Comparison of ENCODE assay signal across 19 cellular contexts in genomic region chr14:41289025-41289424, GRCh38.
DNase-seq lines count a peak whose midpoint lies in the region; ATAC-seq, FAIRE-seq and TF ChIP-seq lines count a peak whose summit lies in the region.
"Had no signal": no experiment of that assay in that cellular context is flagged by ENCODE, and none has a peak within 500 bp of the region (broad histone marks: within the 10 kb centered on the region; RNA-seq: fewer than 3 reads in every experiment).

No MANE protein-coding gene starts in this region.

- H3K9me1 ChIP-seq in K562 (ENCODE audit: control insufficient read depth, insufficient read depth, low read length): no peaks in the 10 kb centered on the region

- TF ChIP-seq RAD21 in A549 (conservative IDR thresholded peaks at IDR 0.05 in 1 of 2, IDR thresholded peaks at IDR 0.05 in 1 of 2) (no peak), K562 (CRISPR knock-in tag; conservative IDR thresholded peaks at IDR 0.05 in 1 of 2, IDR thresholded peaks at IDR 0.05 in 1 of 2) (no peak)

- no peak overlapping the region for H2AFZ ChIP-seq in GM23338
- no peak overlapping the region for H2AFZ ChIP-seq in K562 (ENCODE audit: low read depth, low read length)

- ATAC-seq in A549 (no peak), GM23338 (no peak), K562 (no peak), GM18858 (IDR thresholded peaks at IDR 0.05; ENCODE audit: unreplicated experiment) (no peak)
- ATAC-seq in activated T-helper 17 cell treated with anti-CD3 and anti-CD28 coated beads, Interleukin-2, amount 50 U/mL, for 72 hours (replicated peaks): no peak
- ATAC-seq: GM12878, HCT116 had no signal

- no peak for TF ChIP-seq EP300 in A549 (IDR thresholded peaks at IDR 0.05)
- no peak for TF ChIP-seq EP300 in K562 (IDR thresholded peaks at IDR 0.05; ENCODE audit: low read length)

- peaks cover 11% of the 10 kb centered on the region for H3K9me3 Mint-ChIP-seq in GM23338
- H3K9me3 Mint-ChIP-seq in activated T-helper 17 cell treated with anti-CD3 and anti-CD28 coated beads, Interleukin-2, amount 50 U/mL, for 72 hours: peaks cover 5% of the 10 kb centered on the region

- H4K20me1 ChIP-seq in GM23338 (replicated peaks; ENCODE audit: insufficient read depth): no peaks in the 10 kb centered on the region
- H4K20me1 ChIP-seq in K562 (replicated peaks; ENCODE audit: control insufficient read depth, insufficient read depth, low read length): no peaks in the 10 kb centered on the region

- H3K4me2 ChIP-seq in A549 (no peak overlapping the region), GM23338 (no peak overlapping the region), K562 (ENCODE audit: insufficient read depth, low read length) (no peak overlapping the region)

- no peak for TF ChIP-seq CTCF in A549 (IDR thresholded peaks at IDR 0.05)
- TF ChIP-seq CTCF in GM23338 (conservative IDR thresholded peaks at IDR 0.05; ENCODE audit: low read depth in 2 of 2): peak in 1 of 2 experiments; percentile 30; a peak in 2 of 4 replicates
- TF ChIP-seq CTCF in K562 (IDR thresholded peaks at IDR 0.05 in 2 of 3, conservative IDR thresholded peaks at IDR 0.05 in 1 of 3; ENCODE audit: insufficient read depth in 2 of 3, low read depth in 1 of 3, low read length in 3 of 3): no peak

- intact Hi-C loops in K562 (cut with micrococcal nuclease): no loop called here

- H3K27me3 ChIP-seq in GM23338 (ENCODE audit: insufficient read depth) (no peaks in the 10 kb centered on the region), K562 (ENCODE audit: control insufficient read depth in 2 of 2, insufficient read depth in 2 of 2, low read length in 2 of 2) (no peaks in the 10 kb centered on the region)

- FAIRE-seq in A549 (lab: Jason Lieb, UNC) (no peak), K562 (lab: Jason Lieb, UNC) (no peak)
- FAIRE-seq: GM12878, GM18507, H1 had no signal

- H3K36me3 ChIP-seq in GM23338 (ENCODE audit: insufficient read depth): no peaks in the 10 kb centered on the region
- no peaks in the 10 kb centered on the region for H3K36me3 ChIP-seq in K562 (ENCODE audit: control insufficient read depth, insufficient read depth, low read length)

- no peaks in the 10 kb centered on the region for H3F3A ChIP-seq in GM23338 (replicated peaks; ENCODE audit: low read depth)

- H3K27me3 Mint-ChIP-seq in GM23338 (ENCODE audit: insufficient read depth, low read depth, poor library complexity): no peaks in the 10 kb centered on the region
- no peaks in the 10 kb centered on the region for H3K27me3 Mint-ChIP-seq in activated T-helper 17 cell treated with anti-CD3 and anti-CD28 coated beads, Interleukin-2, amount 50 U/mL, for 72 hours
- H3K27me3 Mint-ChIP-seq: CD4-positive, alpha-beta memory T cell had no signal

- in situ Hi-C loops in K562 (cut with MboI): no loop called here

- H3K4me3 ChIP-seq in A549 (no peak overlapping the region), GM23338 (no peak overlapping the region), K562 (no peak overlapping the region)
- H3K4me3 ChIP-seq: GM12878 had no signal

- H3K36me3 Mint-ChIP-seq in GM23338 (ENCODE audit: low read depth): no peaks in the 10 kb centered on the region; the same call in 2 of the 3 replicates
- no peaks in the 10 kb centered on the region for H3K36me3 Mint-ChIP-seq in activated T-helper 17 cell treated with anti-CD3 and anti-CD28 coated beads, Interleukin-2, amount 50 U/mL, for 72 hours (ENCODE audit: low read depth)
- H3K36me3 Mint-ChIP-seq: CD4-positive, alpha-beta memory T cell had no signal

- no peaks in the 10 kb centered on the region for H3K9me3 ChIP-seq in A549
- no peaks in the 10 kb centered on the region for H3K9me3 ChIP-seq in K562 (replicated peaks; ENCODE audit: control insufficient read depth, insufficient read depth, low read depth, low read length)

- POLR2A ChIA-PET in A549 (lab: Yijun Ruan, JAX): no interaction called here
- POLR2A ChIA-PET in K562 (lab: Yijun Ruan, JAX): interaction anchor here (0.8 kb wide), 1 partner anchor 51 kb away, joined by 3 read pairs; no protein-coding TSS in a partner anchor

- peaks cover 8% of the 10 kb centered on the region; the same call in 1 of the 2 replicates for H3K9me2 ChIP-seq in GM23338 (ENCODE audit: insufficient read depth)

- no peaks in the 10 kb centered on the region for H3K4me1 ChIP-seq in A549
- no peaks in the 10 kb centered on the region for H3K4me1 ChIP-seq in GM23338 (ENCODE audit: insufficient read depth)
- H3K4me1 ChIP-seq in K562 (replicated peaks in 1 of 2; ENCODE audit: control insufficient read depth in 2 of 2, insufficient read depth in 2 of 2, low read length in 2 of 2): no peaks in the 10 kb centered on the region

- TF ChIP-seq POLR2A in A549 (IDR thresholded peaks at IDR 0.05; ENCODE audit: low read length): no peak
- TF ChIP-seq POLR2A in K562 (conservative IDR thresholded peaks at IDR 0.05): no peak

- DNase-seq in A549 (ENCODE audit: low read depth in 1 of 2, low spot score in 1 of 2) (no peak), GM23338 (ENCODE audit: low spot score) (peak; percentile 5), K562 (ENCODE audit: extremely low read depth in 1 of 4, low spot score in 3 of 4) (no peak)
- no peak for DNase-seq in activated CD4-positive, alpha-beta T cell treated with anti-CD3 and anti-CD28 coated beads for 4 hours
- DNase-seq: 8988T, C1 segment of cervical spinal cord, Calu3, COR-L47, DMS153, DND-41, GDM1, H7 had no signal

- no peaks in the 10 kb centered on the region for H3K79me2 ChIP-seq in GM23338 (replicated peaks; ENCODE audit: insufficient read depth)
- H3K79me2 ChIP-seq in K562 (ENCODE audit: control insufficient read depth, insufficient read depth, low read length): no peaks in the 10 kb centered on the region

- H3K27ac Mint-ChIP-seq in GM23338: no peak overlapping the region
- no peak overlapping the region for H3K27ac Mint-ChIP-seq in activated T-helper 17 cell treated with anti-CD3 and anti-CD28 coated beads, Interleukin-2, amount 50 U/mL, for 72 hours
- H3K27ac Mint-ChIP-seq: CD4-positive, alpha-beta memory T cell had no signal

- BruUV-seq in K562 (replicated peaks; lab: Mats Ljungman, UMichigan): no TSS peak

- no peak overlapping the region for H3K9ac ChIP-seq in K562 (ENCODE audit: insufficient read depth in 1 of 2, low read depth in 2 of 2, low read length in 2 of 2)

- H3K27ac ChIP-seq in A549 (no peak overlapping the region), GM23338 (ENCODE audit: low read depth) (no peak overlapping the region), K562 (ENCODE audit: extremely low read depth, low read depth, low read length) (no peak overlapping the region)

- CTCF ChIA-PET in A549 (lab: Yijun Ruan, JAX): interaction anchor here (0.9 kb wide), 1 partner anchor 8 kb away, joined by 4 read pairs; no protein-coding TSS in a partner anchor
- CTCF ChIA-PET in K562 (lab: Yijun Ruan, JAX; ENCODE audit: low intra/inter-chr PET ratio): no interaction called here

- H3K4me3 Mint-ChIP-seq in GM23338: no peak overlapping the region
- H3K4me3 Mint-ChIP-seq in activated T-helper 17 cell treated with anti-CD3 and anti-CD28 coated beads, Interleukin-2, amount 50 U/mL, for 72 hours: no peak overlapping the region
- H3K4me3 Mint-ChIP-seq: CD4-positive, alpha-beta memory T cell had no signal

- H3K4me1 Mint-ChIP-seq in GM23338: no peaks in the 10 kb centered on the region
- H3K4me1 Mint-ChIP-seq in activated T-helper 17 cell treated with anti-CD3 and anti-CD28 coated beads, Interleukin-2, amount 50 U/mL, for 72 hours: no peaks in the 10 kb centered on the region
- H3K4me1 Mint-ChIP-seq: CD4-positive, alpha-beta memory T cell had no signal

- 13% methylated on average over 5 of the region's 5 CpGs for WGBS in A549 (ENCODE audit: missing lambda C conversion rate)
- WGBS in K562 (ENCODE audit: insufficient coverage, low coverage, missing lambda C conversion rate): 5% methylated on average over 5 of the region's 5 CpGs

TF ChIP-seq in A549, 52 proteins besides CTCF, POLR2A, EP300 and RAD21:
- TF ChIP-seq BHLHE40 (IDR thresholded peaks at IDR 0.05; ENCODE audit: low read depth, low read length): no peak
- TF ChIP-seq USF2 (IDR thresholded peaks at IDR 0.05): 0 out of 2 replicates have a peak, but pooled peaks have one; percentile 4

TF ChIP-seq in GM23338, 12 proteins besides CTCF, POLR2A, EP300 and RAD21 (continues in another document):
- TF ChIP-seq CREB1 (CRISPR knock-in tag; IDR thresholded peaks at IDR 0.05; ENCODE audit: low read depth) (no peak), ZNF331 (CRISPR knock-in tag; IDR thresholded peaks at IDR 0.05; ENCODE audit: low read depth) (no peak), EZH2phosphoT487 (IDR thresholded peaks at IDR 0.05; ENCODE audit: unreplicated experiment) (no peak), STAT1 (IDR thresholded peaks at IDR 0.05; ENCODE audit: unreplicated experiment) (no peak), NANOG (IDR thresholded peaks at IDR 0.05; ENCODE audit: borderline replicate concordance) (no peak), ZNF114 (CRISPR knock-in tag; IDR thresholded peaks at IDR 0.05) (no peak), POLR2AphosphoS5 (IDR thresholded peaks at IDR 0.05; ENCODE audit: low read depth) (no peak), EZH2 (IDR thresholded peaks at IDR 0.05; ENCODE audit: low read depth, unreplicated experiment) (no peak)

TF ChIP-seq in K562, 482 proteins besides CTCF, POLR2A, EP300 and RAD21:
- TF ChIP-seq DMBX1 (CRISPR knock-in tag; IDR thresholded peaks at IDR 0.05; ENCODE audit: borderline replicate concordance) (no peak), TFE3 (CRISPR knock-in tag; IDR thresholded peaks at IDR 0.05) (peak; percentile 78)

Comparison
In these comparisons a context has a peak if more than half of its experiments do, and no peak if none do; other contexts are left out.
1. Of the 35 proteins assayed by ChIP-seq in both K562 and A549: peak only in K562: none; only in A549: USF2; in both: none; in neither: 34.